ENCODE assay signal across 9 cellular contexts in genomic region chr18:63317556-63317946, GRCh38. TPM values are rescaled to one million over a fixed set of nuclear protein-coding genes. Genes with fewer than 3 reads are reported as not detected.
DNase-seq lines count a peak whose midpoint lies in the region; ATAC-seq and TF ChIP-seq lines count a peak whose summit lies in the region.
"Had no signal": no experiment of that assay in that cellular context is flagged by ENCODE, and none has a peak within 500 bp of the region (broad histone marks: within the 10 kb centered on the region; RNA-seq: fewer than 3 reads in every experiment).

No MANE protein-coding gene starts in this region.

- H3K36me3 ChIP-seq in SU-DHL-6 (ENCODE audit: low read length) (peaks cover 47% of the 10 kb centered on the region), iPS-15b (ENCODE audit: control insufficient read depth, insufficient read depth, low read length) (no peaks in the 10 kb centered on the region), SJCRH30 (no peaks in the 10 kb centered on the region)

- peak; percentile 69 for DNase-seq in NCI-H1092 treated with DMSO at 0.1 percent for 48 hours (lab: John Stamatoyannopoulos, UW)
- no peak for DNase-seq in NCI-H1092 (lab: John Stamatoyannopoulos, UW)
- DNase-seq in stimulated activated effector memory CD8-positive, alpha-beta T cell treated with anti-CD3 and anti-CD28 coated beads, Interleukin-12 subunit alpha, Interleukin-12 subunit beta, amount 100 ng/mL, for 72 hours (ENCODE audit: low spot score in 2 of 2), result no peak
- DNase-seq in Calu3, result no peak
- no peak for DNase-seq in SJCRH30
- DNase-seq: 8988T had no signal

- H3K4me3 ChIP-seq in SU-DHL-6 (ENCODE audit: insufficient read depth, low read length, poor library complexity, severe bottlenecking) (peak overlapping the region; percentile 85), iPS-15b (ENCODE audit: low read depth, low read length) (peak overlapping the region; percentile 66), SJCRH30 (no peak overlapping the region)

- peaks cover 4% of the 10 kb centered on the region for H3K4me1 ChIP-seq in iPS-15b (ENCODE audit: control insufficient read depth, insufficient read depth, low read length)
- no peaks in the 10 kb centered on the region for H3K4me1 ChIP-seq in SJCRH30

- H3K36me3 Mint-ChIP-seq in stimulated activated effector memory CD8-positive, alpha-beta T cell treated with anti-CD3 and anti-CD28 coated beads, Interleukin-12 subunit alpha, Interleukin-12 subunit beta, amount 100 ng/mL, for 72 hours, result peaks cover 12% of the 10 kb centered on the region
- H3K36me3 Mint-ChIP-seq in Calu3 (ENCODE audit: insufficient read depth, unreplicated experiment), result peaks cover 26% of the 10 kb centered on the region

- intact Hi-C loops in Calu3 (cut with micrococcal nuclease; ENCODE audit: unreplicated experiment), result no loop called here

- peak overlapping the region; percentile 97 for H3K4me3 Mint-ChIP-seq in stimulated activated effector memory CD8-positive, alpha-beta T cell treated with anti-CD3 and anti-CD28 coated beads, Interleukin-12 subunit alpha, Interleukin-12 subunit beta, amount 100 ng/mL, for 72 hours
- no peak overlapping the region for H3K4me3 Mint-ChIP-seq in Calu3 (ENCODE audit: low read depth, unreplicated experiment)

- H2AFZ ChIP-seq in SU-DHL-6 (ENCODE audit: low read depth, low read length, severe bottlenecking), result no peak overlapping the region

- peaks cover 33% of the 10 kb centered on the region for H3F3A ChIP-seq in SU-DHL-6 (ENCODE audit: insufficient read depth)

- H4K20me1 ChIP-seq in SU-DHL-6 (ENCODE audit: low read depth, low read length), result peaks cover 29% of the 10 kb centered on the region

- H3K4me1 Mint-ChIP-seq in stimulated activated effector memory CD8-positive, alpha-beta T cell treated with anti-CD3 and anti-CD28 coated beads, Interleukin-12 subunit alpha, Interleukin-12 subunit beta, amount 100 ng/mL, for 72 hours, result peaks cover 45% of the 10 kb centered on the region
- peaks cover 15% of the 10 kb centered on the region for H3K4me1 Mint-ChIP-seq in Calu3 (ENCODE audit: low read depth, unreplicated experiment)

- H3K9ac ChIP-seq in SU-DHL-6 (ENCODE audit: low read length) (peak overlapping the region; percentile 83), iPS-15b (ENCODE audit: low read depth, low read length) (no peak overlapping the region)

- H3K9me3 ChIP-seq in SU-DHL-6 (ENCODE audit: insufficient read depth, low read length) (no peaks in the 10 kb centered on the region), iPS-15b (ENCODE audit: control insufficient read depth, insufficient read depth, low read length) (no peaks in the 10 kb centered on the region), SJCRH30 (replicated peaks) (no peaks in the 10 kb centered on the region)

- H3K27me3 ChIP-seq in SU-DHL-6 (ENCODE audit: low read length) (no peaks in the 10 kb centered on the region), iPS-15b (ENCODE audit: control insufficient read depth, insufficient read depth, low read length) (peaks cover 39% of the 10 kb centered on the region), SJCRH30 (no peaks in the 10 kb centered on the region)

- H3K9me2 ChIP-seq in SU-DHL-6 (replicated peaks; ENCODE audit: insufficient read depth, low read length), result no peaks in the 10 kb centered on the region

- H3K4me2 ChIP-seq in SU-DHL-6 (ENCODE audit: low read depth, low read length, poor library complexity, severe bottlenecking), result peak overlapping the region; percentile 86

- TF ChIP-seq CTCF in SU-DHL-6 (IDR thresholded peaks at IDR 0.05; ENCODE audit: insufficient read depth, low read length, poor library complexity, severe bottlenecking) (no peak), Calu3 (IDR thresholded peaks at IDR 0.05; ENCODE audit: unreplicated experiment) (no peak)

- H3K27ac Mint-ChIP-seq in stimulated activated effector memory CD8-positive, alpha-beta T cell treated with anti-CD3 and anti-CD28 coated beads, Interleukin-12 subunit alpha, Interleukin-12 subunit beta, amount 100 ng/mL, for 72 hours, result peak overlapping the region; percentile 98
- no peak overlapping the region for H3K27ac Mint-ChIP-seq in Calu3 (ENCODE audit: unreplicated experiment)

- H3K27me3 Mint-ChIP-seq in Calu3 (ENCODE audit: unreplicated experiment), result peaks cover 54% of the 10 kb centered on the region

- H3K27ac ChIP-seq in SU-DHL-6 (ENCODE audit: low read depth, low read length) (peak overlapping the region; percentile 91), SJCRH30 (no peak overlapping the region)

- H3K79me2 ChIP-seq in SU-DHL-6 (ENCODE audit: insufficient read depth, low read length), result peaks cover 71% of the 10 kb centered on the region

- no TSS peak for BruUV-seq in Calu3 (replicated peaks; lab: Mats Ljungman, UMichigan)

- CTCF ChIA-PET in Calu3 (lab: Charles Lee), result no interaction called here

- no peak for ATAC-seq in stimulated activated effector memory CD8-positive, alpha-beta T cell treated with anti-CD3 and anti-CD28 coated beads, Interleukin-12 subunit alpha, Interleukin-12 subunit beta, amount 100 ng/mL, for 72 hours
- no peak for ATAC-seq in GM18498 (IDR thresholded peaks at IDR 0.05; ENCODE audit: unreplicated experiment)

- no peaks in the 10 kb centered on the region for H3K9me3 Mint-ChIP-seq in stimulated activated effector memory CD8-positive, alpha-beta T cell treated with anti-CD3 and anti-CD28 coated beads, Interleukin-12 subunit alpha, Interleukin-12 subunit beta, amount 100 ng/mL, for 72 hours
- no peaks in the 10 kb centered on the region for H3K9me3 Mint-ChIP-seq in Calu3 (ENCODE audit: low read depth, unreplicated experiment)

RNA-seq across cellular contexts. Expression of gene BCL2, which starts 2.0 kb away (rescaled TPM):
- total RNA-seq in Calu3 (2022), result 2.9 and 4.0 TPM in 2 replicates
- total RNA-seq in SJCRH30 (2014; rRNA removed; shearing (Covaris generic)), result 6.0 and 6.8 TPM in 2 replicates

RNA-seq across cellular contexts. Expression of gene KDSR, which starts 49.5 kb away (rescaled TPM):
- total RNA-seq in Calu3 (2022), result 53.3 and 59.3 TPM in 2 replicates
- 13.8 and 15.3 TPM in 2 replicates for total RNA-seq in SJCRH30 (2014; rRNA removed; shearing (Covaris generic))
